In genomic region chr10:133237241-133238065, GRCh38 we compare ENCODE assay signal across 12 cellular contexts. TPM values are rescaled to one million over a fixed set of nuclear protein-coding genes. Genes with fewer than 3 reads are reported as not detected.
DNase-seq lines count a peak whose midpoint lies in the region; TF ChIP-seq lines count a peak whose summit lies in the region.
"Had no signal": no experiment of that assay in that cellular context is flagged by ENCODE, and none has a peak within 500 bp of the region (broad histone marks: within the 10 kb centered on the region; RNA-seq: fewer than 3 reads in every experiment).

VENTX (plus strand) TSS chr10:133237855; CDS start chr10:133237915, 60 bp downstream.

- DNase-seq in H7 = peak; percentile 90
- no peak for DNase-seq in Peyer's patch
- DNase-seq in NCI-H446 treated with DMSO at 0.1 percent for 48 hours (lab: John Stamatoyannopoulos, UW) = no peak
- no peak for DNase-seq in stimulated activated naive CD4-positive, alpha-beta T cell treated with Interleukin-2 at 50 U/mL for 16 hours (lab: John Stamatoyannopoulos, UW)
- no peak for DNase-seq in amniotic stem cell (lab: John Stamatoyannopoulos, UW)
- DNase-seq: Karpas-422, NCI-H510A treated with DMSO at 0.1 percent for 48 hours had no signal

- no peaks in the 10 kb centered on the region for H3K9me3 ChIP-seq in Peyer's patch

- peaks cover 0 to 30% (median 19%) of the 10 kb centered on the region in 4 donors for H3K4me1 ChIP-seq in Peyer's patch

- H3K4me3 ChIP-seq in H7 (ENCODE audit: insufficient read depth, low read depth, low read length) (peak within 1 kb of the TSS; percentile 62), Peyer's patch (peak within 1 kb of the TSS in 3 of 4 donors; percentile 31 to 43 (median 38)), iPS-11a (ENCODE audit: low read depth, low read length) (peak within 1 kb of the TSS; percentile 37), skin epidermis (peak within 1 kb of the TSS in 6 of 7 experiments; percentile 4 to 27 (median 20))

- no peaks in the 10 kb centered on the region; the same call in 1 of the 2 replicates for H3K36me3 ChIP-seq in H7 (replicated peaks; ENCODE audit: control insufficient read depth, insufficient read depth, low read length)
- H3K36me3 ChIP-seq in Peyer's patch = no peaks in the 10 kb centered on the region

- TF ChIP-seq POLR2A in Peyer's patch (IDR thresholded peaks at IDR 0.05) = no peak

- H3K27me3 ChIP-seq in H7 (ENCODE audit: control insufficient read depth, insufficient read depth, low read length) (peaks cover 33% of the 10 kb centered on the region), Peyer's patch (peaks cover 0 to 36% of the 10 kb centered on the region in 2 donors)

- no peak for TF ChIP-seq CTCF in Peyer's patch (IDR thresholded peaks at IDR 0.05)

- H3K27ac ChIP-seq in Peyer's patch = no peak within 1 kb of the TSS
- H3K27ac ChIP-seq in skin epidermis = peak within 1 kb of the TSS in 8 of 21 experiments; percentile 15 to 74 (median 37)

RNA-seq across cellular contexts. Expression of gene VENTX, which starts in this region (rescaled TPM):
- 25.0 and 29.2 TPM in 2 replicates for total RNA-seq in H7 (2014; rRNA removed; shearing (Covaris generic))
- total RNA-seq in Peyer's patch = under 1 TPM in 1 of 4 donors, not detected in 3; 0.54 TPM
- total RNA-seq: fibroblast of lung, lung microvascular endothelial cell, skeletal muscle tissue had no signal

Comparison
In these comparisons a context has a peak if more than half of its experiments do, and no peak if none do; other contexts are left out.
1. RNA of gene VENTX (total RNA-seq): 25.0 to 29.2 TPM in H7; 0.54 TPM in Peyer's patch; every median in the first group is over 10 times any median in the second.
2. Peak in every context shown above with its lines, with median percentiles within 50 percentile points of each other: H3K4me3 ChIP-seq.